14 cellular contexts compared by ENCODE assay signal in the genomic region with DNA sequence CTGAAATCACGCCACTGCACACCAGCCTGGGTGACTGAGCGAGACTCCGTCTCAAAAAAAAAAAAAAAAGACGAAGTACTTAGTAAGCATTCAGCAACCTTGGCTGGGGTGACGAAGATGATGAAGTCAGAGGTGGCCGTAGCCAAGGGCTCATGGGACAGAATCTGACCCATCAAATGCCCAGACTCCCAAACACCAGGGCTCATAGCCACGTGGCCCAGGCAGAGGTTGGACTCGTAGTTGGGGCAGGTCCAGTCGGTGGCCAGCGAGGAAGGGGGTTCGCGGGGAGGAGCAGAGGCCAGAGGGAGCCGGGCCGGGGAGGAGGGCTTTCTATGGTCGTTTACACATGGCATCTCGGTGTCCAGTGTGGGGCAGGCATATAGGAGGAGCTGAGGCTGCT. TPM values are rescaled to one million over a fixed set of nuclear protein-coding genes. Genes with fewer than 3 reads are reported as not detected.
DNase-seq lines count a peak whose midpoint lies in the region; ATAC-seq and TF ChIP-seq lines count a peak whose summit lies in the region.
"Had no signal": no experiment of that assay in that cellular context is flagged by ENCODE, and none has a peak within 500 bp of the region (broad histone marks: within the 10 kb centered on the region; RNA-seq: fewer than 3 reads in every experiment).

No MANE protein-coding gene starts in this region.

- H3K27me3 Mint-ChIP-seq in activated naive CD8-positive, alpha-beta T cell treated with anti-CD3 and anti-CD28 coated beads for 36 hours: no peaks in the 10 kb centered on the region
- H3K27me3 Mint-ChIP-seq: activated naive CD4-positive, alpha-beta T cell treated with anti-CD3 and anti-CD28 coated beads, Interleukin-2, amount 10 ng/mL, durations not matched to agents 7 days and 5 days had no signal

- no peak for TF ChIP-seq EP300 in transverse colon (IDR thresholded peaks at IDR 0.05; ENCODE audit: low read depth)

- H3K9me3 ChIP-seq in trophoblast cell (ENCODE audit: insufficient read depth, low read depth, low read length): no peaks in the 10 kb centered on the region
- H3K9me3 ChIP-seq in transverse colon: no peaks in the 10 kb centered on the region

- H2AFZ ChIP-seq in trophoblast cell (ENCODE audit: insufficient read depth, low read length, poor library complexity): no peak overlapping the region

- no peak overlapping the region for H3K14ac ChIP-seq in trophoblast cell (ENCODE audit: low read length)

- no peak overlapping the region for H3K4me3 ChIP-seq in fibroblast of mammary gland (ENCODE audit: control insufficient read depth, low read depth, low read length)
- H3K4me3 ChIP-seq in trophoblast cell (ENCODE audit: low read depth, low read length): no peak overlapping the region
- H3K4me3 ChIP-seq in transverse colon: no peak overlapping the region

- H3K9ac ChIP-seq in trophoblast cell (ENCODE audit: low read length): no peak overlapping the region

- H4K12ac ChIP-seq in trophoblast cell (ENCODE audit: low read depth, low read length): no peak overlapping the region

- H3K27me3 ChIP-seq in trophoblast cell (ENCODE audit: insufficient read depth, low read length) (no peaks in the 10 kb centered on the region), transverse colon (no peaks in the 10 kb centered on the region)

- TF ChIP-seq POLR2A in transverse colon (IDR thresholded peaks at IDR 0.05): no peak

- H3K9me3 Mint-ChIP-seq in activated naive CD8-positive, alpha-beta T cell treated with anti-CD3 and anti-CD28 coated beads for 36 hours: no peaks in the 10 kb centered on the region
- H3K9me3 Mint-ChIP-seq: activated naive CD4-positive, alpha-beta T cell treated with anti-CD3 and anti-CD28 coated beads, Interleukin-2, amount 10 ng/mL, durations not matched to agents 7 days and 5 days; CD8-positive, alpha-beta T cell had no signal

- no peak overlapping the region for H2BK120ac ChIP-seq in trophoblast cell (ENCODE audit: insufficient read depth, low read length, poor library complexity)

- H3K36me3 ChIP-seq in trophoblast cell (ENCODE audit: control insufficient read depth in 1 of 2, insufficient read depth in 2 of 2, low read length in 2 of 2): peaks cover 5 to 8% of the 10 kb centered on the region in 2 experiments
- no peaks in the 10 kb centered on the region for H3K36me3 ChIP-seq in transverse colon

- H3K27ac Mint-ChIP-seq in activated naive CD8-positive, alpha-beta T cell treated with anti-CD3 and anti-CD28 coated beads for 36 hours: no peak overlapping the region
- H3K27ac Mint-ChIP-seq: activated naive CD4-positive, alpha-beta T cell treated with anti-CD3 and anti-CD28 coated beads, Interleukin-2, amount 10 ng/mL, durations not matched to agents 7 days and 5 days; CD8-positive, alpha-beta T cell had no signal

- no peak overlapping the region for H3K4me2 ChIP-seq in trophoblast cell (ENCODE audit: low read length)

- TF ChIP-seq CTCF in VCaP (conservative IDR thresholded peaks at IDR 0.05) (no peak), fibroblast of mammary gland (conservative IDR thresholded peaks at IDR 0.05; ENCODE audit: control insufficient read depth, insufficient read depth, low read depth, low read length) (no peak), transverse colon (IDR thresholded peaks at IDR 0.05) (no peak)

- H3K4me1 Mint-ChIP-seq in activated naive CD8-positive, alpha-beta T cell treated with anti-CD3 and anti-CD28 coated beads for 36 hours: peaks cover 11% of the 10 kb centered on the region

- ATAC-seq in HG03175 (IDR thresholded peaks at IDR 0.05; ENCODE audit: unreplicated experiment): no peak
- ATAC-seq: CD8-positive, alpha-beta T cell had no signal

- peaks cover 16% of the 10 kb centered on the region for H3K79me2 ChIP-seq in trophoblast cell (ENCODE audit: control insufficient read depth, insufficient read depth, low read length, poor library complexity)

- no peak overlapping the region for H2AK5ac ChIP-seq in trophoblast cell (ENCODE audit: low read length)

- intact Hi-C loops in transverse colon (cut with DNase I; ENCODE audit: low total_unique reads): no loop called here

- H3K23ac ChIP-seq in trophoblast cell (ENCODE audit: low read length): no peak overlapping the region

- H4K8ac ChIP-seq in trophoblast cell (ENCODE audit: low read depth, low read length): no peak overlapping the region

- peak; percentile 94 for DNase-seq in fibroblast of mammary gland (ENCODE audit: low read depth)
- DNase-seq in trophoblast cell: no peak
- DNase-seq in transverse colon: no peak
- no peak for DNase-seq in activated naive CD8-positive, alpha-beta T cell treated with anti-CD3 and anti-CD28 coated beads for 36 hours
- DNase-seq in SW 1271 (lab: John Stamatoyannopoulos, UW): no peak
- DNase-seq: activated CD4-positive, CD25-positive, alpha-beta regulatory T cell; activated naive CD4-positive, alpha-beta T cell treated with anti-CD3 and anti-CD28 coated beads, Interleukin-2, amount 10 ng/mL, durations not matched to agents 7 days and 5 days; CD8-positive, alpha-beta T cell; central memory CD4-positive, alpha-beta T cell; NCI-H1105 treated with DMSO at 0.1 percent for 48 hours; NCI-H446 treated with DMSO at 0.1 percent for 48 hours had no signal

- H2BK5ac ChIP-seq in trophoblast cell (ENCODE audit: low read depth, low read length, poor library complexity): no peak overlapping the region

- H3K36me3 Mint-ChIP-seq in activated naive CD8-positive, alpha-beta T cell treated with anti-CD3 and anti-CD28 coated beads for 36 hours: peaks cover 3% of the 10 kb centered on the region
- H3K36me3 Mint-ChIP-seq: activated naive CD4-positive, alpha-beta T cell treated with anti-CD3 and anti-CD28 coated beads, Interleukin-2, amount 10 ng/mL, durations not matched to agents 7 days and 5 days had no signal

- H3K4me1 ChIP-seq in trophoblast cell (ENCODE audit: control insufficient read depth in 1 of 2, insufficient read depth in 2 of 2, low read length in 2 of 2) (peaks cover 21 to 30% of the 10 kb centered on the region in 2 experiments), transverse colon (peaks cover 57 to 90% (median 75%) of the 10 kb centered on the region in 4 donors)

- no CpG with 5 or more reads among the region's 16 CpGs for WGBS in trophoblast cell (ENCODE audit: extremely low coverage, insufficient coverage, insufficient read length)
- WGBS in transverse colon (ENCODE audit: low coverage in 1 of 2), 2 donors: 83 to 95% methylated on average over 12 to 16 of the region's 16 CpGs

- no peak overlapping the region for H4K91ac ChIP-seq in trophoblast cell (ENCODE audit: low read depth, low read length)

- peak overlapping the region; percentile 29 for H3K4ac ChIP-seq in trophoblast cell (ENCODE audit: low read depth, low read length)

- peak overlapping the region; percentile 0 for H2BK12ac ChIP-seq in trophoblast cell (ENCODE audit: low read length)

- in situ Hi-C loops in transverse colon (cut with MboI; ENCODE audit: low pct_ligation_motif_present in 1 of 4, low pct_unique_long_range_greater_than_20kb in 1 of 4, low sequenced_read_pairs in 3 of 4): no loop called here

- H3K79me1 ChIP-seq in trophoblast cell (ENCODE audit: low read length): peaks cover 9% of the 10 kb centered on the region

- H3K27ac ChIP-seq in VCaP: peak overlapping the region; percentile 96
- H3K27ac ChIP-seq in trophoblast cell (ENCODE audit: low read depth, low read length): no peak overlapping the region
- peak overlapping the region; percentile 76 to 93 (median 89) for H3K27ac ChIP-seq in transverse colon

- peak overlapping the region; percentile 60 for H3K18ac ChIP-seq in trophoblast cell (ENCODE audit: low read length)

- H3K4me3 Mint-ChIP-seq in activated naive CD8-positive, alpha-beta T cell treated with anti-CD3 and anti-CD28 coated beads for 36 hours: no peak overlapping the region
- H3K4me3 Mint-ChIP-seq: activated naive CD4-positive, alpha-beta T cell treated with anti-CD3 and anti-CD28 coated beads, Interleukin-2, amount 10 ng/mL, durations not matched to agents 7 days and 5 days; CD8-positive, alpha-beta T cell had no signal

RNA-seq across cellular contexts. Expression of gene EHD2, which starts 52.1 kb away (rescaled TPM):
- polyA plus RNA-seq in trophoblast cell (2013): 47.6 and 50.3 TPM in 2 replicates
- 10 to 100 TPM; 15.2 to 93.1 (median 25.3) TPM for total RNA-seq in transverse colon
- total RNA-seq in activated naive CD8-positive, alpha-beta T cell treated with anti-CD3 and anti-CD28 coated beads for 36 hours: under 1 TPM; 0.44 to 0.68 TPM
- total RNA-seq: OCI-LY7 had no signal

RNA-seq across cellular contexts. Expression of gene BICRA, which starts 52.2 kb away (rescaled TPM):
- polyA plus RNA-seq in trophoblast cell (2013): 16.3 and 17.4 TPM in 2 replicates
- total RNA-seq in transverse colon: 10 to 100 TPM; 11.6 to 30.3 (median 13.2) TPM
- total RNA-seq in activated naive CD8-positive, alpha-beta T cell treated with anti-CD3 and anti-CD28 coated beads for 36 hours: 10 to 100 TPM in 1 of 2 experiments, 1 to 10 TPM in 1; 8.9 to 10.2 TPM

Comparison
In these comparisons a context has a peak if more than half of its experiments do, and no peak if none do; other contexts are left out.
1. RNA of gene EHD2, which starts 52.1 kb away (total RNA-seq): 15.2 to 93.1 TPM in transverse colon; 0.44 to 0.68 TPM in activated naive CD8-positive, alpha-beta T cell treated with anti-CD3 and anti-CD28 coated beads for 36 hours; every median in the first group is over 4 times any median in the second.